In the genomic region with DNA sequence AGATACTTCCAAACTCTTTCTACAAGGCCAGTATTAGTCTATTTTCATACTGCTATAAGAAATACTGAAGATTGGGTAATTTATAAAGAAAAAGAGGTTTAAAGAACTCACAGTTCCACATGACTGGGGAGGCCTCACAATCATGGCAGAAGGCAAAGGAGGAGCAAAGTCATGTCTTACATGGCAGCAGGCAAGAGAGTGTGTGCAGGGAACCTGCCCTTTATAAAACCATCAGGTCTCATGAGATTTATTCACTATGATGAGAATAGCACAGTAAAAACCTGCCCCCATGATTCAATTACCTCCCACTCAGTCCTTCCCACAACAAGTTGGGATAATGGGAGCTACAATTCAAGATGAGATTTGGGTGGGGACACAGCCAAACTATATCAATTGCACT, we compare ENCODE assay signal across 2 cellular contexts.
DNase-seq lines count a peak whose midpoint lies in the region; ATAC-seq, FAIRE-seq and TF ChIP-seq lines count a peak whose summit lies in the region.
"Not testable (repeated sequence)": the region's sequence is repeated elsewhere in the genome, so short reads cannot be mapped to it uniquely, and the experiment has no call there.

No MANE protein-coding gene starts in this region.

- not testable (repeated sequence) for H3K79me2 ChIP-seq in K562 (ENCODE audit: control insufficient read depth, insufficient read depth, low read length)

- not testable (repeated sequence) for ATAC-seq in K562

- not testable (repeated sequence) for H3K9me1 ChIP-seq in K562 (ENCODE audit: control insufficient read depth, insufficient read depth, low read length)

- H3K27me3 Mint-ChIP-seq in activated CD4-positive, alpha-beta T cell treated with anti-CD3 and anti-CD28 coated beads, Interleukin-2, amount 10 ng/mL, durations not matched to agents 24 days and 14 days, result peaks cover 18% of the 10 kb centered on the region

- H3K36me3 ChIP-seq in K562 (ENCODE audit: control insufficient read depth, insufficient read depth, low read length), result not testable (repeated sequence)

- H3K27ac ChIP-seq in K562 (ENCODE audit: extremely low read depth, low read depth, low read length), result not testable (repeated sequence)

- peak; percentile 12 for DNase-seq in activated CD4-positive, alpha-beta T cell treated with anti-CD3 and anti-CD28 coated beads, Interleukin-2, amount 10 ng/mL, durations not matched to agents 24 days and 14 days
- DNase-seq in K562 (ENCODE audit: extremely low read depth in 1 of 4, low spot score in 3 of 4), result not testable (repeated sequence)

- not testable (repeated sequence) for H2AFZ ChIP-seq in K562 (ENCODE audit: low read depth, low read length)

- not testable (repeated sequence) for H3K4me1 Mint-ChIP-seq in activated CD4-positive, alpha-beta T cell treated with anti-CD3 and anti-CD28 coated beads, Interleukin-2, amount 10 ng/mL, durations not matched to agents 24 days and 14 days

- in situ Hi-C loops in K562 (cut with MboI), result not testable (repeated sequence)

- not testable (repeated sequence) for TF ChIP-seq POLR2A in K562 (conservative IDR thresholded peaks at IDR 0.05)

- not testable (repeated sequence) for H3K27ac Mint-ChIP-seq in activated CD4-positive, alpha-beta T cell treated with anti-CD3 and anti-CD28 coated beads, Interleukin-2, amount 10 ng/mL, durations not matched to agents 24 days and 14 days

- not testable (repeated sequence) for H3K36me3 Mint-ChIP-seq in activated CD4-positive, alpha-beta T cell treated with anti-CD3 and anti-CD28 coated beads, Interleukin-2, amount 10 ng/mL, durations not matched to agents 24 days and 14 days (ENCODE audit: low read depth)

- not testable (repeated sequence) for H3K9ac ChIP-seq in K562 (ENCODE audit: insufficient read depth in 1 of 2, low read depth in 2 of 2, low read length in 2 of 2)

- H3K9me3 ChIP-seq in K562 (replicated peaks; ENCODE audit: control insufficient read depth, insufficient read depth, low read depth, low read length), result not testable (repeated sequence)

- intact Hi-C loops in activated CD4-positive, alpha-beta T cell treated with anti-CD3 and anti-CD28 coated beads, Interleukin-2, amount 10 ng/mL, durations not matched to agents 24 days and 14 days (cut with micrococcal nuclease); K562 (cut with micrococcal nuclease): not testable (repeated sequence)

- not testable (repeated sequence) for H3K4me3 ChIP-seq in K562

- not testable (repeated sequence) for BruUV-seq in K562 (replicated peaks; lab: Mats Ljungman, UMichigan)

- not testable (repeated sequence) for FAIRE-seq in K562 (lab: Jason Lieb, UNC)

- not testable (repeated sequence) for TF ChIP-seq CTCF in K562 (IDR thresholded peaks at IDR 0.05 in 2 of 3, conservative IDR thresholded peaks at IDR 0.05 in 1 of 3; ENCODE audit: insufficient read depth in 2 of 3, low read depth in 1 of 3, low read length in 3 of 3)

- POLR2A ChIA-PET in K562 (lab: Yijun Ruan, JAX), result not testable (repeated sequence)

- not testable (repeated sequence) for TF ChIP-seq RAD21 in K562 (CRISPR knock-in tag; conservative IDR thresholded peaks at IDR 0.05 in 1 of 2, IDR thresholded peaks at IDR 0.05 in 1 of 2)

- H4K20me1 ChIP-seq in K562 (replicated peaks; ENCODE audit: control insufficient read depth, insufficient read depth, low read length), result not testable (repeated sequence)

- not testable (repeated sequence) for H3K4me3 Mint-ChIP-seq in activated CD4-positive, alpha-beta T cell treated with anti-CD3 and anti-CD28 coated beads, Interleukin-2, amount 10 ng/mL, durations not matched to agents 24 days and 14 days

- CTCF ChIA-PET in K562 (lab: Yijun Ruan, JAX; ENCODE audit: low intra/inter-chr PET ratio), result not testable (repeated sequence)

- H3K27me3 ChIP-seq in K562 (ENCODE audit: control insufficient read depth in 2 of 2, insufficient read depth in 2 of 2, low read length in 2 of 2), result not testable (repeated sequence)

- not testable (repeated sequence) for H3K9me3 Mint-ChIP-seq in activated CD4-positive, alpha-beta T cell treated with anti-CD3 and anti-CD28 coated beads, Interleukin-2, amount 10 ng/mL, durations not matched to agents 24 days and 14 days

- TF ChIP-seq EP300 in K562 (IDR thresholded peaks at IDR 0.05; ENCODE audit: low read length), result not testable (repeated sequence)

- H3K4me2 ChIP-seq in K562 (ENCODE audit: insufficient read depth, low read length), result not testable (repeated sequence)

- not testable (repeated sequence) for H3K4me1 ChIP-seq in K562 (replicated peaks in 1 of 2; ENCODE audit: control insufficient read depth in 2 of 2, insufficient read depth in 2 of 2, low read length in 2 of 2)

TF ChIP-seq in K562, 482 proteins besides CTCF, POLR2A, EP300 and RAD21:
- peak; percentile 95 for TF ChIP-seq ZNF431 (CRISPR knock-in tag; IDR thresholded peaks at IDR 0.05)
TF ChIP-seq in K562: peak in this region for 1; not testable (repeated sequence) for 481.
